In genomic region chr2:38959938-38960608, GRCh38 we compare ENCODE assay signal across 1 cellular context.
TF ChIP-seq lines count a peak whose summit lies in the region.

No MANE protein-coding gene starts in this region.

TF ChIP-seq in H1, 55 proteins besides CTCF, POLR2A, EP300 and RAD21:
- TF ChIP-seq NRF1 (IDR thresholded peaks at IDR 0.05; ENCODE audit: low read depth, low read length): peak; percentile 63
- 0 out of 2 replicates have a peak, but pooled peaks have one; percentile 1 for TF ChIP-seq CHD2 (IDR thresholded peaks at IDR 0.05; ENCODE audit: low read length)
- no peak for TF ChIP-seq KDM5A (IDR thresholded peaks at IDR 0.05; ENCODE audit: low read length)
- TF ChIP-seq CEBPB (IDR thresholded peaks at IDR 0.05; ENCODE audit: low read depth, low read length): no peak
- peak; percentile 97 for TF ChIP-seq MAX (IDR thresholded peaks at IDR 0.05)
- TF ChIP-seq PHF8 (conservative IDR thresholded peaks at IDR 0.05; ENCODE audit: low read depth, low read length): peak; percentile 29; the same call in 1 of the 2 replicates
- peak; percentile 71 for TF ChIP-seq RNF2 (IDR thresholded peaks at IDR 0.05; ENCODE audit: borderline replicate concordance, low read depth, low read length, missing control alignments, poor library complexity, severe bottlenecking)
- no peak for TF ChIP-seq CREB1 (IDR thresholded peaks at IDR 0.05)
- 0 out of 4 replicates have a peak, but pooled peaks of 1 of the 2 experiments have one; percentile 22 for TF ChIP-seq SIN3A (conservative IDR thresholded peaks at IDR 0.05 in 1 of 2, IDR thresholded peaks at IDR 0.05 in 1 of 2; ENCODE audit: low read depth in 1 of 2, low read length in 2 of 2)
- peak; percentile 69 for TF ChIP-seq ASH2L (IDR thresholded peaks at IDR 0.05; ENCODE audit: low read length)
- peak; percentile 95 for TF ChIP-seq KDM4A (IDR thresholded peaks at IDR 0.05; ENCODE audit: low read depth, low read length, severe bottlenecking)
- peak; percentile 96 for TF ChIP-seq E2F6 (IDR thresholded peaks at IDR 0.05)
- TF ChIP-seq KDM1A (IDR thresholded peaks at IDR 0.05; ENCODE audit: borderline replicate concordance, low read length): no peak
- 0 out of 2 replicates have a peak, but pooled peaks have one; percentile 12 for TF ChIP-seq TBP (IDR thresholded peaks at IDR 0.05; ENCODE audit: low read depth, low read length)
- peak; percentile 35; the same call in 1 of the 2 replicates for TF ChIP-seq GTF2F1 (IDR thresholded peaks at IDR 0.05; ENCODE audit: borderline replicate concordance, low read depth, low read length)
- TF ChIP-seq HDAC2 (IDR thresholded peaks at IDR 0.05; ENCODE audit: borderline replicate concordance in 1 of 2, low read depth in 2 of 2, low read length in 2 of 2): 0 out of 4 replicates have a peak, but pooled peaks of 1 of the 2 experiments have one; percentile 69
TF ChIP-seq in H1: peak in this region for 12.
